ENCODE assay signal across 8 cellular contexts in genomic region chr4:56434599-56435000, GRCh38. TPM values are rescaled to one million over a fixed set of nuclear protein-coding genes. Genes with fewer than 3 reads are reported as not detected.
DNase-seq lines count a peak whose midpoint lies in the region; ATAC-seq, FAIRE-seq and TF ChIP-seq lines count a peak whose summit lies in the region.

No MANE protein-coding gene starts in this region.

- no peak for TF ChIP-seq POLR2A in testis (IDR thresholded peaks at IDR 0.05)

- no peaks in the 10 kb centered on the region for H3K9me3 ChIP-seq in keratinocyte (ENCODE audit: control insufficient read depth, low read depth, low read length)
- no peaks in the 10 kb centered on the region for H3K9me3 ChIP-seq in testis

- H3K79me2 ChIP-seq in keratinocyte (ENCODE audit: control insufficient read depth, insufficient read depth, low read length): peaks cover 87% of the 10 kb centered on the region

- H2AFZ ChIP-seq in keratinocyte (ENCODE audit: control insufficient read depth, low read length): peak overlapping the region; percentile 96

- no peak for FAIRE-seq in keratinocyte (lab: Jason Lieb, UNC)

- H3K9me1 ChIP-seq in keratinocyte (ENCODE audit: control insufficient read depth, extremely low read depth, insufficient read depth, low read length): no peaks in the 10 kb centered on the region

- ATAC-seq in GM21367 (IDR thresholded peaks at IDR 0.05; ENCODE audit: unreplicated experiment): no peak
- ATAC-seq in HG03457 (IDR thresholded peaks at IDR 0.05; ENCODE audit: unreplicated experiment): no peak

- 3 to 9% methylated on average over 3 to 9 of the region's 9 CpGs for WGBS in testis, 2 donors

- peak overlapping the region; percentile 96 for H3K4me2 ChIP-seq in keratinocyte (ENCODE audit: control insufficient read depth, extremely low read depth, insufficient read depth, low read depth, low read length)

- DNase-seq in NCI-H82 (lab: John Stamatoyannopoulos, UW) (peak; percentile 81), NCI-H82 treated with DMSO at 0.1 percent for 48 hours (lab: John Stamatoyannopoulos, UW; ENCODE audit: unreplicated experiment) (no peak), NCI-H1092 treated with DMSO at 0.1 percent for 48 hours (lab: John Stamatoyannopoulos, UW) (peak; percentile 69), amniotic epithelial cell (ENCODE audit: low read depth) (peak; percentile 62), keratinocyte (ENCODE audit: low read depth, low spot score) (no peak), testis (peak; percentile 64)

- H3K27ac ChIP-seq in keratinocyte (ENCODE audit: control insufficient read depth, insufficient read depth, low read length) (peak overlapping the region; percentile 92), testis (peak overlapping the region; percentile 89 to 97)

- H3K4me1 ChIP-seq in keratinocyte (ENCODE audit: control insufficient read depth, extremely low read depth, insufficient read depth, low read length) (peaks cover 16% of the 10 kb centered on the region), testis (peaks cover under 1% of the 10 kb centered on the region)

- H3K27me3 ChIP-seq in keratinocyte (ENCODE audit: control insufficient read depth, extremely low read depth, insufficient read depth, low read length) (no peaks in the 10 kb centered on the region), testis (no peaks in the 10 kb centered on the region)

- H4K20me1 ChIP-seq in keratinocyte (ENCODE audit: control insufficient read depth, extremely low read depth, insufficient read depth, low read length): peaks cover 4% of the 10 kb centered on the region

- no peaks in the 10 kb centered on the region for H3K36me3 ChIP-seq in keratinocyte (ENCODE audit: control insufficient read depth in 2 of 2, extremely low read depth in 1 of 2, insufficient read depth in 2 of 2, low read length in 2 of 2)
- no peaks in the 10 kb centered on the region for H3K36me3 ChIP-seq in testis (ENCODE audit: low read depth, missing control alignments)

- dilution Hi-C loops in keratinocyte (cut with MboI; ENCODE audit: extremely low pct_ligation_motif_present, low sequenced_read_pairs): no loop called here

- intact Hi-C loops in testis (cut with DNase I; ENCODE audit: low total_unique reads): no loop called here

- peak overlapping the region; percentile 92 for H3K9ac ChIP-seq in keratinocyte (ENCODE audit: control insufficient read depth, extremely low read depth, insufficient read depth, low read length)

- TF ChIP-seq CTCF in keratinocyte (optimal IDR thresholded peaks at IDR 0.05 in 1 of 3, IDR thresholded peaks at IDR 0.05 in 1 of 3, conservative IDR thresholded peaks at IDR 0.05 in 1 of 3; ENCODE audit: extremely low read depth in 1 of 3, insufficient read depth in 2 of 3, low read length in 3 of 3) (no peak), testis (IDR thresholded peaks at IDR 0.05) (no peak)

- peak overlapping the region; percentile 75 to 99 (median 95) for H3K4me3 ChIP-seq in keratinocyte (ENCODE audit: control insufficient read depth in 2 of 3, extremely low read depth in 1 of 3, insufficient read depth in 2 of 3, low read depth in 1 of 3, low read length in 3 of 3)
- peak overlapping the region; percentile 78 to 85 for H3K4me3 ChIP-seq in testis

RNA-seq across cellular contexts. Expression of gene PPAT, which starts 0.8 kb away (rescaled TPM):
- polyA plus RNA-seq in keratinocyte (13.5 to 24.9 TPM (median 15.7 TPM) in 3 replicates), testis (ENCODE audit: insufficient read depth, low read depth, low replicate concordance) (14.9 TPM)
- 5.9 TPM for polyA plus RNA-seq in keratinocyte (2011; ENCODE audit: low read depth)
- polyA plus RNA-seq in keratinocyte (2011; cell fraction: cytosol; rRNA removed): 7.0 and 14.1 TPM in 2 replicates
- 11.8 and 14.1 TPM in 2 replicates for polyA plus RNA-seq in keratinocyte (2011; cell fraction: nucleus; rRNA removed)
- 11.3 and 19.0 TPM in 2 replicates for polyA plus RNA-seq in keratinocyte (2012; ENCODE audit: low replicate concordance)
- polyA minus RNA-seq in keratinocyte: 4.2 to 17.1 TPM (median 6.2 TPM) in 3 replicates
- 7.3 TPM for polyA minus RNA-seq in keratinocyte (2011; cell fraction: cytosol; rRNA and poly(A)+ RNA removed)
- 6.1 and 13.7 TPM in 2 replicates for polyA minus RNA-seq in keratinocyte (2011; cell fraction: nucleus; rRNA and poly(A)+ RNA removed)
- total RNA-seq in testis: 10 to 100 TPM; 20.1 to 22.5 TPM

RNA-seq across cellular contexts. Expression of gene PAICS, which starts 1.5 kb away (rescaled TPM):
- polyA plus RNA-seq in keratinocyte (97.6 to 194 TPM (median 131 TPM) in 3 replicates), testis (ENCODE audit: insufficient read depth, low read depth, low replicate concordance) (62.2 TPM)
- 38.4 TPM for polyA plus RNA-seq in keratinocyte (2011; ENCODE audit: low read depth)
- 76.1 and 142 TPM in 2 replicates for polyA plus RNA-seq in keratinocyte (2011; cell fraction: cytosol; rRNA removed)
- 80.1 and 98.8 TPM in 2 replicates for polyA plus RNA-seq in keratinocyte (2011; cell fraction: nucleus; rRNA removed)
- 60.4 and 120 TPM in 2 replicates for polyA plus RNA-seq in keratinocyte (2012; ENCODE audit: low replicate concordance)
- 41.3 to 94.1 TPM (median 46.2 TPM) in 3 replicates for polyA minus RNA-seq in keratinocyte
- polyA minus RNA-seq in keratinocyte (2011; cell fraction: cytosol; rRNA and poly(A)+ RNA removed): 28.6 TPM
- 18.7 and 31.0 TPM in 2 replicates for polyA minus RNA-seq in keratinocyte (2011; cell fraction: nucleus; rRNA and poly(A)+ RNA removed)
- total RNA-seq in testis: 10 to 100 TPM; 65.8 to 69.0 TPM

RNA-seq across cellular contexts. Expression of gene SRP72, which starts 32.8 kb away (rescaled TPM):
- polyA plus RNA-seq in keratinocyte (83.6 to 195 TPM (median 126 TPM) in 3 replicates), testis (ENCODE audit: insufficient read depth, low read depth, low replicate concordance) (57.2 TPM)
- polyA plus RNA-seq in keratinocyte (2011; ENCODE audit: low read depth): 123 TPM
- 90.1 and 142 TPM in 2 replicates for polyA plus RNA-seq in keratinocyte (2011; cell fraction: cytosol; rRNA removed)
- polyA plus RNA-seq in keratinocyte (2011; cell fraction: nucleus; rRNA removed): 78.3 and 91.3 TPM in 2 replicates
- polyA plus RNA-seq in keratinocyte (2012; ENCODE audit: low replicate concordance): 81.7 and 135 TPM in 2 replicates
- 36.7 to 314 TPM (median 119 TPM) in 3 replicates for polyA minus RNA-seq in keratinocyte
- polyA minus RNA-seq in keratinocyte (2011; cell fraction: cytosol; rRNA and poly(A)+ RNA removed): 218 TPM
- 36.8 and 68.7 TPM in 2 replicates for polyA minus RNA-seq in keratinocyte (2011; cell fraction: nucleus; rRNA and poly(A)+ RNA removed)
- total RNA-seq in testis: 10 to 100 TPM; 67.9 to 76.5 TPM

RNA-seq across cellular contexts. Expression of gene AASDH, which starts 47.3 kb away (rescaled TPM):
- polyA plus RNA-seq in keratinocyte (6.9 to 15.5 TPM (median 14.4 TPM) in 3 replicates), testis (ENCODE audit: insufficient read depth, low read depth, low replicate concordance) (7.8 TPM)
- polyA plus RNA-seq in keratinocyte (2011; ENCODE audit: low read depth): 15.0 TPM
- 4.5 and 9.0 TPM in 2 replicates for polyA plus RNA-seq in keratinocyte (2011; cell fraction: cytosol; rRNA removed)
- 19.7 and 21.3 TPM in 2 replicates for polyA plus RNA-seq in keratinocyte (2011; cell fraction: nucleus; rRNA removed)
- 5.2 and 7.0 TPM in 2 replicates for polyA plus RNA-seq in keratinocyte (2012; ENCODE audit: low replicate concordance)
- 3.8 to 31.5 TPM (median 18.6 TPM) in 3 replicates for polyA minus RNA-seq in keratinocyte
- polyA minus RNA-seq in keratinocyte (2011; cell fraction: cytosol; rRNA and poly(A)+ RNA removed): 3.3 TPM
- 11.4 and 27.0 TPM in 2 replicates for polyA minus RNA-seq in keratinocyte (2011; cell fraction: nucleus; rRNA and poly(A)+ RNA removed)
- total RNA-seq in testis: 10 to 100 TPM; 12.3 to 19.5 TPM

Comparison
In these comparisons a context has a peak if more than half of its experiments do, and no peak if none do; other contexts are left out.
1. DNase-seq: peak in NCI-H82 (single experiment), NCI-H1092 treated with DMSO at 0.1 percent for 48 hours (single experiment), amniotic epithelial cell (single experiment) and testis (single experiment); none in NCI-H82 treated with DMSO at 0.1 percent for 48 hours (single experiment) and keratinocyte (single experiment).